8 cellular contexts compared by ENCODE assay signal in genomic region chr12:98503343-98503592, GRCh38. TPM values are rescaled to one million over a fixed set of nuclear protein-coding genes. Genes with fewer than 3 reads are reported as not detected.
DNase-seq lines count a peak whose midpoint lies in the region; ATAC-seq and TF ChIP-seq lines count a peak whose summit lies in the region.

No MANE protein-coding gene starts in this region.

- H3K4me1 Mint-ChIP-seq in chondrocyte (ENCODE audit: low read depth): peaks cover 12% of the 10 kb centered on the region

- CTCF ChIA-PET in A673 (lab: Charles Lee): no interaction called here

- H3K9me3 Mint-ChIP-seq in chondrocyte (ENCODE audit: low read depth): no peaks in the 10 kb centered on the region

- H3K36me3 Mint-ChIP-seq in chondrocyte (ENCODE audit: low read depth): no peaks in the 10 kb centered on the region

- POLR2A ChIA-PET in A673 (lab: Charles Lee; ENCODE audit: low non-redundant PET): no interaction called here

- no TSS peak for BruUV-seq in A673 (replicated peaks; lab: Mats Ljungman, UMichigan)

- ATAC-seq in GM18517 (IDR thresholded peaks at IDR 0.05; ENCODE audit: unreplicated experiment) (peak; percentile 67), HG03064 (IDR thresholded peaks at IDR 0.05; ENCODE audit: low read depth, unreplicated experiment) (peak; percentile 65)

- peak overlapping the region; percentile 95 for H3K27ac ChIP-seq in A673 (ENCODE audit: low read depth, low read length, poor library complexity, severe bottlenecking)

- no peaks in the 10 kb centered on the region for H3K27me3 ChIP-seq in A673 (replicated peaks; ENCODE audit: insufficient read depth, low read depth, low read length, poor library complexity)

- H3K4me1 ChIP-seq in A673 (ENCODE audit: insufficient read depth, low read length, poor library complexity, severe bottlenecking): no peaks in the 10 kb centered on the region

- no peaks in the 10 kb centered on the region for H3K9me3 ChIP-seq in A673 (ENCODE audit: low read depth, low read length, poor library complexity, severe bottlenecking)

- TF ChIP-seq CTCF in A673 (conservative IDR thresholded peaks at IDR 0.05; ENCODE audit: low read depth, low read length): no peak
- no peak for TF ChIP-seq CTCF in chondrocyte (IDR thresholded peaks at IDR 0.05)

- DNase-seq in A673 (ENCODE audit: low spot score): peak; percentile 95
- DNase-seq in NCI-H2227 (lab: John Stamatoyannopoulos, UW; ENCODE audit: unreplicated experiment): peak; percentile 95
- peak; percentile 84 to 91 for DNase-seq in activated CD4-positive, alpha-beta T cell treated with anti-CD3 and anti-CD28 coated beads for 24 hours (ENCODE audit: low read depth in 2 of 2)
- no peak for DNase-seq in chondrocyte (ENCODE audit: low spot score)
- DNase-seq in kidney glomerular epithelial cell (lab: John Stamatoyannopoulos, UW): peak; percentile 97
- DNase-seq in stimulated activated CD4-positive, alpha-beta T cell treated with anti-CD3 and anti-CD28 coated beads, Interleukin-1b, Interleukin-23, amount 100 ng/mL, for 1 hour (ENCODE audit: low read depth in 2 of 2): peak; percentile 67 to 87

- H3K36me3 ChIP-seq in A673 (ENCODE audit: insufficient read depth, low read length, poor library complexity, severe bottlenecking): no peaks in the 10 kb centered on the region

- H3K27ac Mint-ChIP-seq in chondrocyte (ENCODE audit: unreplicated experiment): peak overlapping the region; percentile 97

- peak overlapping the region; percentile 65 for H3K4me3 ChIP-seq in A673 (ENCODE audit: low read depth, low read length, poor library complexity, severe bottlenecking)

- intact Hi-C loops in A673 (cut with micrococcal nuclease; ENCODE audit: unreplicated experiment): loop anchor here (1.0 to 5.0 kb wide), 3 partner anchors 13 to 482 kb away; no protein-coding TSS in a partner anchor

- no peaks in the 10 kb centered on the region for H3K27me3 Mint-ChIP-seq in chondrocyte (ENCODE audit: low read depth)

- H3K4me3 Mint-ChIP-seq in chondrocyte (ENCODE audit: unreplicated experiment): peak overlapping the region; percentile 87

RNA-seq across cellular contexts. Expression of gene TMPO, which starts 12.1 kb away (rescaled TPM):
- total RNA-seq in A673 (2021) (296 and 311 TPM in 2 replicates), chondrocyte (34.3 to 43.1 TPM (median 38.7 TPM) in 3 replicates)
